8 cellular contexts compared by ENCODE assay signal in genomic region chr6:106325336-106326178, GRCh38. TPM values are rescaled to one million over a fixed set of nuclear protein-coding genes. Genes with fewer than 3 reads are reported as not detected.
DNase-seq lines count a peak whose midpoint lies in the region; ATAC-seq and TF ChIP-seq lines count a peak whose summit lies in the region.

Gene ATG5 (minus strand): TSS chr6:106325760. CDS start chr6:106316208, 9,552 bp downstream.

- no peaks in the 10 kb centered on the region for H3K9me3 ChIP-seq in heart right ventricle
- H3K9me3 ChIP-seq in upper lobe of left lung: no peaks in the 10 kb centered on the region

- WGBS in heart right ventricle, 2 donors: 1% methylated on average over 56 of the region's 56 CpGs
- WGBS in upper lobe of left lung, 2 donors: 2% methylated on average over 23 to 34 of the region's 56 CpGs

- TF ChIP-seq CTCF in GM13977 (IDR thresholded peaks at IDR 0.05; ENCODE audit: extremely low read depth, insufficient read depth, missing control alignments) (peak; percentile 11), heart right ventricle (IDR thresholded peaks at IDR 0.05) (no peak), upper lobe of left lung (IDR thresholded peaks at IDR 0.05) (peak in 2 of 6 experiments; percentile 29 to 41)

- in situ Hi-C loops in GM13977 (cut with MboI; ENCODE audit: low pct_unique_long_range_greater_than_20kb, low sequenced_read_pairs, unreplicated experiment): loop anchor here (25.0 kb wide), 1 partner anchor 662 kb away; no protein-coding TSS in a partner anchor

- H3K27me3 Mint-ChIP-seq in T-helper 1 cell treated with Interleukin-12 subunit alpha and Interleukin-12 subunit beta and Interleukin-4 antibody, amounts not matched to agents 30 μg/mL and 1 μg/mL, for 36 hours (ENCODE audit: low read depth): peaks cover 21% of the 10 kb centered on the region

- ATAC-seq in HG02884 (IDR thresholded peaks at IDR 0.05; ENCODE audit: unreplicated experiment) (peak; percentile 88), heart right ventricle (peak; percentile 98 to 100 (median 99)), upper lobe of left lung (ENCODE audit: low FRiP score in 2 of 2) (peak; percentile 98)

- TF ChIP-seq EP300 in upper lobe of left lung (IDR thresholded peaks at IDR 0.05): peak in 1 of 4 donors; percentile 23

- H3K4me1 Mint-ChIP-seq in T-helper 1 cell treated with Interleukin-12 subunit alpha and Interleukin-12 subunit beta and Interleukin-4 antibody, amounts not matched to agents 30 μg/mL and 1 μg/mL, for 36 hours (ENCODE audit: low read depth): peaks cover 33% of the 10 kb centered on the region

- H3K27ac ChIP-seq in heart right ventricle (peak within 1 kb of the TSS; percentile 1 to 96 (median 88)), upper lobe of left lung (peak within 1 kb of the TSS; percentile 92 to 97 (median 94))

- no peaks in the 10 kb centered on the region for H3K9me3 Mint-ChIP-seq in T-helper 1 cell treated with Interleukin-12 subunit alpha and Interleukin-12 subunit beta and Interleukin-4 antibody, amounts not matched to agents 30 μg/mL and 1 μg/mL, for 36 hours

- H3K4me3 ChIP-seq in heart right ventricle (peak within 1 kb of the TSS; percentile 63 to 94 (median 87)), upper lobe of left lung (peak within 1 kb of the TSS; percentile 71 to 92 (median 88))

- H3K27me3 ChIP-seq in heart right ventricle: peaks cover 0 to 13% (median 4%) of the 10 kb centered on the region in 7 donors
- no peaks in the 10 kb centered on the region for H3K27me3 ChIP-seq in upper lobe of left lung

- intact Hi-C loops in heart right ventricle (cut with DNase I): loop anchor here in 1 of 10 donors (10.0 kb wide), 1 partner anchor 241 kb away; the partner anchor contains the start of gene PRDM1
- intact Hi-C loops in posterior cingulate gyrus (cut with DNase I): no loop called here

- H3K4me1 ChIP-seq in heart right ventricle (peaks cover 0 to 26% (median 17%) of the 10 kb centered on the region in 9 donors), upper lobe of left lung (peaks cover 10 to 34% (median 18%) of the 10 kb centered on the region in 4 donors)

- TF ChIP-seq POLR2A in upper lobe of left lung (IDR thresholded peaks at IDR 0.05): peak in 3 of 4 donors; percentile 46 to 90 (median 73)

- peak; percentile 97 for DNase-seq in GM13977 (ENCODE audit: low spot score)
- DNase-seq in NCI-H1694 (lab: John Stamatoyannopoulos, UW): peak; percentile 88
- peak; percentile 95 for DNase-seq in amniotic stem cell (lab: John Stamatoyannopoulos, UW)
- DNase-seq in heart right ventricle: peak; percentile 99 to 100
- DNase-seq in posterior cingulate gyrus: peak; percentile 98 to 100 (median 99)
- DNase-seq in upper lobe of left lung: peak; percentile 99 to 100

- H3K4me3 Mint-ChIP-seq in T-helper 1 cell treated with Interleukin-12 subunit alpha and Interleukin-12 subunit beta and Interleukin-4 antibody, amounts not matched to agents 30 μg/mL and 1 μg/mL, for 36 hours: peak within 1 kb of the TSS; percentile 98

- H3K27ac Mint-ChIP-seq in T-helper 1 cell treated with Interleukin-12 subunit alpha and Interleukin-12 subunit beta and Interleukin-4 antibody, amounts not matched to agents 30 μg/mL and 1 μg/mL, for 36 hours: peak within 1 kb of the TSS; percentile 97

- H3K36me3 ChIP-seq in heart right ventricle (no peaks in the 10 kb centered on the region), upper lobe of left lung (no peaks in the 10 kb centered on the region)

- H3K36me3 Mint-ChIP-seq in T-helper 1 cell treated with Interleukin-12 subunit alpha and Interleukin-12 subunit beta and Interleukin-4 antibody, amounts not matched to agents 30 μg/mL and 1 μg/mL, for 36 hours (ENCODE audit: low read depth): peaks cover 9% of the 10 kb centered on the region

RNA-seq across cellular contexts. Expression of gene ATG5, which starts in this region (rescaled TPM):
- total RNA-seq in heart right ventricle: 10 to 100 TPM; 12.6 to 18.0 (median 15.4) TPM
- polyA plus RNA-seq in heart right ventricle: 10 to 100 TPM; 12.7 to 13.8 TPM
- total RNA-seq in upper lobe of left lung: 10 to 100 TPM; 25.8 to 55.1 (median 28.7) TPM

Comparison
In these comparisons a context has a peak if more than half of its experiments do, and no peak if none do; other contexts are left out.
1. Peak in every context shown above with its lines: DNase-seq, ATAC-seq, H3K4me3 ChIP-seq and H3K27ac ChIP-seq.